In genomic region chr22:20418211-20418788, GRCh38 we compare ENCODE assay signal across 8 cellular contexts. TPM values are rescaled to one million over a fixed set of nuclear protein-coding genes. Genes with fewer than 3 reads are reported as not detected.
A peak's percentile ranks its signal among the peaks of the same experiment; 100 is the strongest.
DNase-seq lines count a peak whose midpoint lies in the region; ATAC-seq, FAIRE-seq and TF ChIP-seq lines count a peak whose summit lies in the region.

No MANE protein-coding gene starts in this region.

- peaks cover 0 to 5% of the 10 kb centered on the region in 2 donors for H3K4me1 ChIP-seq in kidney (ENCODE audit: control insufficient read depth in 1 of 2, insufficient read depth in 1 of 2, low read depth in 1 of 2, low read length in 2 of 2)

- H3K4me3 ChIP-seq in kidney (ENCODE audit: low read length in 2 of 2) = peak overlapping the region; percentile 39 to 58

- TF ChIP-seq CTCF in kidney (IDR thresholded peaks at IDR 0.05; ENCODE audit: borderline replicate concordance, extremely low read depth, insufficient read depth) = peak; percentile 87

- H3K9me3 ChIP-seq in kidney (ENCODE audit: control insufficient read depth in 1 of 2, low read length in 2 of 2) = no peaks in the 10 kb centered on the region

- FAIRE-seq in kidney (lab: Jason Lieb, UNC) = no peak

- H3K27ac ChIP-seq in kidney (ENCODE audit: low read depth in 2 of 2, low read length in 2 of 2) = no peak overlapping the region

- intact Hi-C loops in kidney (cut with DNase I) = no loop called here

- DNase-seq in NCI-H524 (lab: John Stamatoyannopoulos, UW) (peak; percentile 68 to 75), NCI-H524 treated with DMSO at 0.1 percent for 48 hours (lab: John Stamatoyannopoulos, UW) (no peak), NCI-H2196 treated with DMSO at 0.1 percent for 48 hours (lab: John Stamatoyannopoulos, UW; ENCODE audit: unreplicated experiment) (peak; percentile 50), cerebellar cortex (ENCODE audit: low spot score) (peak; percentile 82), kidney (peak; percentile 95)
- peak; percentile 47 to 56 for DNase-seq in stimulated activated CD4-positive, alpha-beta T cell treated with anti-CD3 and anti-CD28 coated beads, Interleukin-15, amount 100 ng/mL, for 1 hour (ENCODE audit: low read depth in 1 of 2, low spot score in 1 of 2)

- H3K9ac ChIP-seq in kidney (ENCODE audit: low read length in 2 of 2) = peak overlapping the region; percentile 32 to 34

- H3K36me3 ChIP-seq in kidney (ENCODE audit: control insufficient read depth in 1 of 2, insufficient read depth in 2 of 2, low read length in 2 of 2) = no peaks in the 10 kb centered on the region

- peak; percentile 73 to 79 for ATAC-seq in activated CD4-positive, CD25-positive, alpha-beta regulatory T cell treated with anti-CD3 and anti-CD28 coated beads, Interleukin-2, amount 50 U/mL, for 24 hours
- no peak for ATAC-seq in HG03469 (IDR thresholded peaks at IDR 0.05; ENCODE audit: unreplicated experiment)

RNA-seq across cellular contexts. Expression of gene SCARF2, which starts 19.3 kb away (rescaled TPM):
- total RNA-seq in kidney = 12.3 TPM
- polyA plus RNA-seq in kidney (ENCODE audit: insufficient read depth, low read depth, low replicate concordance) = 5.0 TPM

RNA-seq across cellular contexts. Expression of gene ZNF74, which starts 24.3 kb away (rescaled TPM):
- 6.5 TPM for total RNA-seq in kidney
- polyA plus RNA-seq in kidney (ENCODE audit: insufficient read depth, low read depth, low replicate concordance) = 3.7 TPM
